ENCODE assay signal across 28 cellular contexts in the genomic region with DNA sequence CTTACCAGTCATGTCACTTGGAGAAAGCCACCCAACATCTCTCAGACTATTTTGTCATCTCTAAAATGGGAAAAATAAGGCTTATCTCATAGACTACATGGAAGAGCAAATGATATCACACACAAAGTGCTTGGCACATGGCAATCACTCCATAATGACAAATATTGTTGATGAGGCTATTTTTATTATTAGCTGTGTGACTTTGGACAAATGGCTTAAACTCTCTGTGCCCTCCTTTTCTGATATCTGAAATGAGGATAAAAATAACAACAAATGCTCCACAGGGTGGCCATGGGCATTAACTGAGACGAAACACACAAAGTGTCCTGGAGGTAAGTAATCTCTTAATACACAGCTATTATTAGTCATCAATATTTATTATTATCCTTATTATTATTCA.
"Had no signal": no experiment of that assay in that cellular context is flagged by ENCODE, and none has a peak within 500 bp of the region (broad histone marks: within the 10 kb centered on the region; RNA-seq: fewer than 3 reads in every experiment).

No MANE protein-coding gene starts in this region.

- H3K4me3 Mint-ChIP-seq: activated T-cell treated with anti-CD3 and anti-CD28 coated beads, Interleukin-2, amount 50 U/mL, for 72 hours; naive thymus-derived CD4-positive, alpha-beta T cell; T-helper 1 cell treated with Interleukin-12 subunit alpha and Interleukin-12 subunit beta and Interleukin-4 antibody, amounts not matched to agents 30 μg/mL and 1 μg/mL, for 36 hours had no signal

- H3K27me3 ChIP-seq: testis, uterus had no signal

- ATAC-seq: activated naive CD4-positive, alpha-beta T cell treated with anti-CD3 and anti-CD28 coated beads, Interleukin-2, amount 50 U/mL, for 72 hours; activated T-cell treated with anti-CD3 and anti-CD28 coated beads, Interleukin-2, amount 50 U/mL, for 72 hours; naive thymus-derived CD4-positive, alpha-beta T cell; stimulated activated naive CD8-positive, alpha-beta T cell treated with anti-CD3 and anti-CD28 coated beads, Interleukin-15, Interleukin-2, amounts not matched to agents 100 U/mL and 50 U/mL, for 24 hours had no signal

- H3K4me1 ChIP-seq: breast epithelium, foreskin keratinocyte, testis, uterus had no signal

- H3K27ac Mint-ChIP-seq: activated naive CD4-positive, alpha-beta T cell treated with anti-CD3 and anti-CD28 coated beads, Interleukin-2, amount 50 U/mL, for 72 hours; activated T-cell treated with anti-CD3 and anti-CD28 coated beads, Interleukin-2, amount 50 U/mL, for 72 hours; naive thymus-derived CD4-positive, alpha-beta T cell; T-helper 1 cell treated with Interleukin-12 subunit alpha and Interleukin-12 subunit beta and Interleukin-4 antibody, amounts not matched to agents 30 μg/mL and 1 μg/mL, for 36 hours; type B pancreatic cell had no signal

- H3K36me3 Mint-ChIP-seq: activated naive CD4-positive, alpha-beta T cell treated with anti-CD3 and anti-CD28 coated beads, Interleukin-2, amount 50 U/mL, for 72 hours; mesothelial cell of epicardium; type B pancreatic cell had no signal

- H3K4me3 ChIP-seq: breast epithelium, left lung, lung, testis, uterus had no signal

- H3K9me3 ChIP-seq: breast epithelium, esophagus muscularis mucosa, heart left ventricle, left lung, testis, uterus had no signal

- H3K9me3 Mint-ChIP-seq: activated naive CD4-positive, alpha-beta T cell treated with anti-CD3 and anti-CD28 coated beads, Interleukin-2, amount 50 U/mL, for 72 hours; activated T-cell treated with anti-CD3 and anti-CD28 coated beads, Interleukin-2, amount 50 U/mL, for 72 hours; mesothelial cell of epicardium; T-helper 1 cell treated with Interleukin-12 subunit alpha and Interleukin-12 subunit beta and Interleukin-4 antibody, amounts not matched to agents 30 μg/mL and 1 μg/mL, for 36 hours; type B pancreatic cell had no signal

- DNase-seq: activated CD4-positive, alpha-beta T cell treated with anti-CD3 and anti-CD28 coated beads for 4 hours; activated CD4-positive, alpha-beta T cell treated with anti-CD3 and anti-CD28 coated beads, Interleukin-2, amount 50 U/mL, for 4 hours; activated naive CD4-positive, alpha-beta T cell; activated T-cell treated with anti-CD3 and anti-CD28 coated beads for 4 hours; activated T-cell treated with anti-CD3 and anti-CD28 coated beads, Interleukin-2, amount 50 U/mL, for 72 hours; dermis blood vessel endothelial cell; effector CD4-positive, alpha-beta T cell; kidney glomerular epithelial cell; naive thymus-derived CD4-positive, alpha-beta T cell; posterior cingulate gyrus; stimulated activated CD4-positive, alpha-beta T cell treated with anti-CD3 and anti-CD28 coated beads, Interleukin-2, amount 100 ng/mL, for 48 hours; stimulated activated naive CD8-positive, alpha-beta T cell treated with anti-CD3 and anti-CD28 coated beads, Interleukin-15, Interleukin-2, amounts not matched to agents 100 U/mL and 50 U/mL, for 24 hours; T-helper 9 cell; testis; uterus had no signal

- FAIRE-seq: colon, TTC549 had no signal

- H3K36me3 ChIP-seq: breast epithelium, esophagus muscularis mucosa, heart left ventricle, left lung, uterus had no signal

- H3K27ac ChIP-seq: breast epithelium, esophagus muscularis mucosa, foreskin keratinocyte, heart left ventricle, left lung, testis, uterus, VCaP had no signal
